Comparison of ENCODE assay signal across 25 cellular contexts in the genomic region with DNA sequence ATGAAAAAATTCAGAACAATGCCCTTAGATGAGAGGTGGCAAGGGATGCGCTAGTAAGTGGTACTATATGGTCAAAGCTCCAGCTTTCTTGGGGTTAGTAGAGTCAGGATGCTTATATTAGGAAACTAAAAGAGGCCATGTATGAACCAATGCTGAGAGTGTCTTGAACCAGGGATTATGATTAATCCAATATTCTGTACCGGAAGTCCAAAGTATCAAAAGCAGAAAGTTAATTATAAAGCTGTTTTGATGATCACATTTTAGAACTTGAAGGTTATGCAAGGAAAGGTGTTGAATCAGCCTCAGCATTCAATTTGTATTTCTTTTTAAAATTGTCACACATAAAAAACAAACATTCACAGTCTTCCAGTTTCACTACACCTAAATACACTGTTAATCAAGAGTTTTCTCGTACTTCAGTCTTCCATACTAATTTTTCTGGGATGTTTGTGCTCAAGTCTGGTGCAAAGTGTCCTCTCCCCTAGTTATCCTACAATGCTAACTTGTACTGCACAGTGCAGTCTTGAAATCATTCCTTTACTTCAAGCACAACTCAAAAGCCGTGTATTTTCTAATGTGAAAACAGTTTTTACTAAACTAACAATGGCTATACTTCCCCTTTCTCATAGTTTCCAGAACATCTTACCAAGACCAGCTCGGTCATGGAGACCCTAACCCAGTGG.
"Had no signal": no experiment of that assay in that cellular context is flagged by ENCODE, and none has a peak within 500 bp of the region (broad histone marks: within the 10 kb centered on the region; RNA-seq: fewer than 3 reads in every experiment).

No MANE protein-coding gene starts in this region.

- H3K9me3 ChIP-seq: adrenal gland, ascending aorta, colonic mucosa, esophagus squamous epithelium, gastroesophageal sphincter, heart right ventricle, prostate gland, right atrium auricular region, upper lobe of left lung had no signal

- H3K9me3 Mint-ChIP-seq: activated T-helper 1 cell treated with anti-CD3 and anti-CD28 coated beads, Interleukin-12 subunit alpha, Interleukin-12 subunit beta, Interleukin-2, Interleukin-4 antibody, amounts not matched to agents 30 ng/mL and 10 ng/mL and 1 ng/mL, durations not matched to agents 14 hours and 24 hours and 36 hours; natural killer cell had no signal

- H3K36me3 Mint-ChIP-seq: natural killer cell had no signal

- H3K27ac ChIP-seq: adrenal gland, ascending aorta, brain microvascular endothelial cell, colonic mucosa, esophagus squamous epithelium, gastroesophageal sphincter, heart right ventricle, prostate gland, right atrium auricular region, upper lobe of left lung, WERI-Rb-1 had no signal

- H3K36me3 ChIP-seq: colonic mucosa, gastroesophageal sphincter, prostate gland, right atrium auricular region, WERI-Rb-1 had no signal

- H3K27ac Mint-ChIP-seq: activated CD8-positive, alpha-beta T cell treated with anti-CD3 and anti-CD28 coated beads, Interleukin-2, amount 10 ng/mL, durations not matched to agents 7 days and 5 days; activated naive CD8-positive, alpha-beta T cell; activated T-helper 1 cell treated with anti-CD3 and anti-CD28 coated beads, Interleukin-12 subunit alpha, Interleukin-12 subunit beta, Interleukin-2, Interleukin-4 antibody, amounts not matched to agents 30 ng/mL and 10 ng/mL and 1 ng/mL, durations not matched to agents 14 hours and 24 hours and 36 hours; endodermal cell; natural killer cell; T-cell had no signal

- H3K4me1 ChIP-seq: adrenal gland, ascending aorta, colonic mucosa, heart right ventricle, prostate gland, right atrium auricular region, upper lobe of left lung had no signal

- H3K27me3 ChIP-seq: adrenal gland, ascending aorta, brain microvascular endothelial cell, colonic mucosa, esophagus squamous epithelium, gastroesophageal sphincter, heart right ventricle, right atrium auricular region, upper lobe of left lung had no signal

- H3K4me3 ChIP-seq: adrenal gland, ascending aorta, colonic mucosa, esophagus squamous epithelium, gastroesophageal sphincter, heart right ventricle, prostate gland, right atrium auricular region, upper lobe of left lung had no signal

- DNase-seq: activated CD4-positive, alpha-beta T cell treated with anti-CD3 and anti-CD28 coated beads for 1 hour; activated CD4-positive, alpha-beta T cell treated with anti-CD3 and anti-CD28 coated beads, Interleukin-2, amount 50 U/mL, for 1 hour; activated CD8-positive, alpha-beta T cell treated with anti-CD3 and anti-CD28 coated beads, Interleukin-2, amount 10 ng/mL, durations not matched to agents 7 days and 5 days; activated gamma-delta T cell treated with Interleukin-2 at 50 U/mL for 16 hours; adrenal gland; brain microvascular endothelial cell; central memory CD4-positive, alpha-beta T cell; colonic mucosa; endodermal cell; esophagus squamous epithelium; heart right ventricle; kidney glomerular epithelial cell; natural killer cell; stimulated activated CD4-positive, alpha-beta T cell treated with anti-CD3 and anti-CD28 coated beads, Interleukin-12 subunit alpha, Interleukin-12 subunit beta, amount 100 ng/mL, for 4 hours; stimulated activated CD4-positive, alpha-beta T cell treated with anti-CD3 and anti-CD28 coated beads, Interleukin-4, amount 100 ng/mL, for 4 hours; stimulated activated naive CD8-positive, alpha-beta T cell treated with anti-CD3 and anti-CD28 coated beads, Interleukin-15, Interleukin-2, amounts not matched to agents 100 U/mL and 50 U/mL, for 24 hours; T-cell; upper lobe of left lung; WERI-Rb-1 had no signal

- ATAC-seq: activated CD8-positive, alpha-beta T cell treated with anti-CD3 and anti-CD28 coated beads, Interleukin-2, amount 10 ng/mL, durations not matched to agents 7 days and 5 days; gastroesophageal sphincter; heart right ventricle; natural killer cell; stimulated activated naive CD8-positive, alpha-beta T cell treated with anti-CD3 and anti-CD28 coated beads, Interleukin-15, Interleukin-2, amounts not matched to agents 100 U/mL and 50 U/mL, for 24 hours had no signal
